In genomic region chr19:18650048-18650435, GRCh38 we compare ENCODE assay signal across 12 cellular contexts. TPM values are rescaled to one million over a fixed set of nuclear protein-coding genes. Genes with fewer than 3 reads are reported as not detected.
DNase-seq lines count a peak whose midpoint lies in the region; ATAC-seq, FAIRE-seq and TF ChIP-seq lines count a peak whose summit lies in the region.
"Had no signal": no experiment of that assay in that cellular context is flagged by ENCODE, and none has a peak within 500 bp of the region (broad histone marks: within the 10 kb centered on the region; RNA-seq: fewer than 3 reads in every experiment).

No MANE protein-coding gene starts in this region.

- peak overlapping the region; percentile 22 for H2AK9ac ChIP-seq in IMR-90 (replicated peaks; ENCODE audit: low read depth, low read length, poor library complexity)

- H4K20me1 ChIP-seq in IMR-90 (ENCODE audit: insufficient read depth, low read length) (peaks cover 34% of the 10 kb centered on the region), H1 (replicated peaks in 1 of 2; ENCODE audit: control insufficient read depth in 1 of 2, insufficient read depth in 2 of 2, low read length in 2 of 2) (peaks cover 5 to 44% of the 10 kb centered on the region in 2 experiments)

- H2AK5ac ChIP-seq in IMR-90 (ENCODE audit: low read depth, low read length) (peak overlapping the region; percentile 71), H1 (ENCODE audit: low read depth, low read length) (no peak overlapping the region)

- no peak for TF ChIP-seq POLR2A in IMR-90 (IDR thresholded peaks at IDR 0.05; ENCODE audit: low read depth, low read length)
- no peak for TF ChIP-seq POLR2A in H1 (IDR thresholded peaks at IDR 0.05; ENCODE audit: control extremely low read depth in 1 of 2, low read depth in 2 of 2, low read length in 2 of 2)
- TF ChIP-seq POLR2A in stomach (IDR thresholded peaks at IDR 0.05), result no peak

- ATAC-seq in IMR-90 (ENCODE audit: low read depth) (peak; percentile 64), HG03175 (IDR thresholded peaks at IDR 0.05; ENCODE audit: unreplicated experiment) (no peak)
- ATAC-seq: activated T-cell treated with anti-CD3 and anti-CD28 coated beads, Interleukin-2, amount 50 U/mL, for 72 hours had no signal

- H3K56ac ChIP-seq in IMR-90 (ENCODE audit: extremely low read depth, insufficient read depth, low read length), result peak overlapping the region; percentile 64
- no peak overlapping the region for H3K56ac ChIP-seq in H1 (replicated peaks; ENCODE audit: insufficient read length, low read depth, low read length)

- no peaks in the 10 kb centered on the region for H3K27me3 ChIP-seq in IMR-90 (ENCODE audit: control insufficient read depth, insufficient read depth, low read length)
- H3K27me3 ChIP-seq in H1 (replicated peaks in 1 of 4; ENCODE audit: control insufficient read depth in 3 of 4, extremely low read depth in 1 of 4, insufficient read depth in 3 of 4, low read length in 3 of 4), result no peaks in the 10 kb centered on the region
- no peaks in the 10 kb centered on the region for H3K27me3 ChIP-seq in stomach

- H3K79me2 ChIP-seq in H1 (ENCODE audit: control insufficient read depth in 1 of 2, insufficient read depth in 2 of 2, low read length in 2 of 2), result peaks cover 0 to 4% of the 10 kb centered on the region in 2 experiments; a peak in 1 of 4 replicates

- TF ChIP-seq CTCF in IMR-90 (conservative IDR thresholded peaks at IDR 0.05; ENCODE audit: low read depth, low read length), result no peak
- no peak for TF ChIP-seq CTCF in H1 (IDR thresholded peaks at IDR 0.05; ENCODE audit: control extremely low read depth in 1 of 3, insufficient read depth in 1 of 3, low read depth in 1 of 3, low read length in 3 of 3)
- TF ChIP-seq CTCF in stomach (IDR thresholded peaks at IDR 0.05), result no peak

- peak overlapping the region; percentile 59 for H3K18ac ChIP-seq in IMR-90 (ENCODE audit: low read depth, low read length)
- no peak overlapping the region for H3K18ac ChIP-seq in H1 (ENCODE audit: extremely low read depth, low read length)

- peak overlapping the region; percentile 45 for H3K14ac ChIP-seq in IMR-90 (replicated peaks; ENCODE audit: low read depth, low read length)
- H3K14ac ChIP-seq in H1 (ENCODE audit: insufficient read length), result no peak overlapping the region

- peak overlapping the region; percentile 39; the same call in 1 of the 2 replicates for H2BK12ac ChIP-seq in H1 (ENCODE audit: low read depth, low read length)

- H3K4me3 ChIP-seq in IMR-90 (ENCODE audit: insufficient read depth, low read depth, low read length) (no peak overlapping the region), H1 (ENCODE audit: extremely low read depth in 1 of 4, insufficient read depth in 2 of 4, low read depth in 3 of 4, low read length in 4 of 4) (no peak overlapping the region), stomach (peak overlapping the region in 3 of 4 donors; percentile 2 to 16 (median 3))

- H3K36me3 ChIP-seq in IMR-90 (ENCODE audit: control insufficient read depth, insufficient read depth, low read length) (no peaks in the 10 kb centered on the region), H1 (ENCODE audit: control insufficient read depth in 2 of 4, insufficient read depth in 4 of 4, low read length in 3 of 4) (no peaks in the 10 kb centered on the region), stomach (no peaks in the 10 kb centered on the region)

- H3K79me1 ChIP-seq in IMR-90 (ENCODE audit: low read depth in 1 of 2, low read length in 2 of 2) (peaks cover 22 to 61% of the 10 kb centered on the region in 2 experiments; a peak in 3 of 4 replicates), H1 (ENCODE audit: low read depth, low read length) (peaks cover 19% of the 10 kb centered on the region)

- WGBS in IMR-90 (ENCODE audit: extremely low coverage in 2 of 2, insufficient read length in 1 of 2), 2 experiments, result 5% methylated on average over 4 of the region's 15 CpGs; no CpG with 5 or more reads in 1 of the 2 experiments
- WGBS in H1 (ENCODE audit: extremely low coverage in 1 of 2, insufficient coverage in 1 of 2, insufficient read length in 1 of 2, insufficient replicate concordance in 2 of 2, low coverage in 1 of 2, low lambda C conversion rate in 2 of 2, missing lambda C conversion rate in 1 of 2), 2 experiments, result 84% methylated on average over 12 of the region's 15 CpGs; no CpG with 5 or more reads in 1 of the 2 experiments
- WGBS in stomach, 5 donors, result 30 to 70% (median 61%) methylated on average over 15 of the region's 15 CpGs

- H4K91ac ChIP-seq in IMR-90 (ENCODE audit: insufficient read depth, low read depth, low read length), result peak overlapping the region; percentile 83
- no peak overlapping the region for H4K91ac ChIP-seq in H1 (replicated peaks; ENCODE audit: insufficient read length, low read length)

- no TSS peak for BruUV-seq in IMR-90 (replicated peaks; lab: Mats Ljungman, UMichigan)

- H4K8ac ChIP-seq in IMR-90 (ENCODE audit: low read depth in 2 of 2, low read length in 2 of 2), result peak overlapping the region; percentile 20 to 83
- no peak overlapping the region for H4K8ac ChIP-seq in H1 (ENCODE audit: extremely low read depth, insufficient read depth, low read length)

- in situ Hi-C loops in IMR-90 (cut with MboI; ENCODE audit: low sequenced_read_pairs), result no loop called here

- H2BK120ac ChIP-seq in IMR-90 (ENCODE audit: low read depth, low read length) (peak overlapping the region; percentile 85), H1 (replicated peaks; ENCODE audit: low read depth, low read length) (no peak overlapping the region)

- CTCF ChIA-PET in IMR-90 (lab: Yijun Ruan, JAX) (no interaction called here), H1 (lab: Charles Lee; ENCODE audit: partially characterized antibody) (no interaction called here)

- peak overlapping the region; percentile 13; the same call in 1 of the 2 replicates for H4K5ac ChIP-seq in IMR-90 (ENCODE audit: low read depth, low read length)
- H4K5ac ChIP-seq in H1 (ENCODE audit: insufficient read length, low read depth, low read length), result no peak overlapping the region

- intact Hi-C loops in IMR-90 (cut with micrococcal nuclease), result loop anchor here (1.0 kb wide), 1 partner anchor 56 kb away; no protein-coding TSS in a partner anchor
- intact Hi-C loops in stomach (cut with DNase I; ENCODE audit: low total_unique reads), result no loop called here
- intact Hi-C loops in posterior cingulate gyrus (cut with DNase I), result no loop called here

- H3K4me2 ChIP-seq in IMR-90 (ENCODE audit: low read depth, low read length) (peak overlapping the region; percentile 58), H1 (ENCODE audit: insufficient read depth in 1 of 2, low read depth in 2 of 2, low read length in 2 of 2) (no peak overlapping the region)

- no peak for TF ChIP-seq RAD21 in IMR-90 (IDR thresholded peaks at IDR 0.05; ENCODE audit: low read length)
- no peak for TF ChIP-seq RAD21 in H1 (IDR thresholded peaks at IDR 0.05 in 1 of 2, conservative IDR thresholded peaks at IDR 0.05 in 1 of 2; ENCODE audit: low read depth in 2 of 2, low read length in 2 of 2)

- H3K23ac ChIP-seq in IMR-90 (ENCODE audit: low read depth, low read length), result peak overlapping the region; percentile 85
- no peak overlapping the region for H3K23ac ChIP-seq in H1 (ENCODE audit: insufficient read length)

- dilution Hi-C loops in IMR-90 (cut with HindIII; ENCODE audit: low sequenced_read_pairs, unreplicated experiment), result no loop called here

- H3K4ac ChIP-seq in IMR-90 (ENCODE audit: low read depth, low read length), result peak overlapping the region; percentile 90
- no peak overlapping the region for H3K4ac ChIP-seq in H1 (replicated peaks; ENCODE audit: insufficient read length, low read depth, low read length)

- H3K9me1 ChIP-seq in IMR-90 (ENCODE audit: insufficient read depth, low read length), result peaks cover 30% of the 10 kb centered on the region

- no peak for FAIRE-seq in H1 (lab: Jason Lieb, UNC)

- H3K9me3 ChIP-seq in IMR-90 (ENCODE audit: control insufficient read depth, insufficient read depth, low read length) (no peaks in the 10 kb centered on the region), H1 (ENCODE audit: insufficient read depth in 2 of 2, low read depth in 1 of 2, low read length in 1 of 2) (no peaks in the 10 kb centered on the region), stomach (no peaks in the 10 kb centered on the region)

- DNase-seq in IMR-90, result peak; percentile 61
- DNase-seq in H1 (ENCODE audit: low read depth in 1 of 2, low spot score in 2 of 2), result no peak
- peak; percentile 48 for DNase-seq in medulla oblongata (ENCODE audit: extremely low spot score)
- no peak for DNase-seq in stomach
- no peak for DNase-seq in NCI-H2107 treated with DMSO at 0.1 percent for 48 hours (lab: John Stamatoyannopoulos, UW; ENCODE audit: unreplicated experiment)
- no peak for DNase-seq in posterior cingulate gyrus
- DNase-seq in HUDEP-2 (lab: John Stamatoyannopoulos, UW; ENCODE audit: unreplicated experiment in 76 of 76), result no peak
- DNase-seq: activated T-cell treated with anti-CD3 and anti-CD28 coated beads, Interleukin-2, amount 50 U/mL, for 72 hours; DMS79; NCI-H1436; SW 1271 had no signal

- H2AFZ ChIP-seq in IMR-90 (replicated peaks; ENCODE audit: low read length, poor library complexity), result peak overlapping the region; percentile 84
- no peak overlapping the region for H2AFZ ChIP-seq in H1 (ENCODE audit: low read length)

- H2BK15ac ChIP-seq in IMR-90 (ENCODE audit: low read depth, low read length) (peak overlapping the region; percentile 55; the same call in 1 of the 3 replicates), H1 (ENCODE audit: low read length) (no peak overlapping the region)

- POLR2A ChIA-PET in IMR-90 (lab: Charles Lee; ENCODE audit: unreplicated experiment) (no interaction called here), H1 (lab: Charles Lee; ENCODE audit: partially characterized antibody) (interaction anchor here (1.2 kb wide), 1 partner anchor 58 kb away, joined by 3 read pairs; no protein-coding TSS in a partner anchor)

- peak overlapping the region; percentile 84 for H2BK20ac ChIP-seq in IMR-90 (ENCODE audit: low read depth, low read length)
- H2BK20ac ChIP-seq in H1 (ENCODE audit: low read length), result no peak overlapping the region

- H3K4me1 ChIP-seq in IMR-90 (ENCODE audit: control insufficient read depth, insufficient read depth, low read length) (peaks cover 37% of the 10 kb centered on the region), H1 (replicated peaks in 1 of 4; ENCODE audit: control insufficient read depth in 3 of 4, insufficient read depth in 4 of 4, low read length in 3 of 4) (peaks cover 0 to 17% (median 1%) of the 10 kb centered on the region in 4 experiments; a peak in 3 of 7 replicates), stomach (peaks cover 24 to 62% (median 41%) of the 10 kb centered on the region in 4 donors)

- TF ChIP-seq EP300 in H1 (IDR thresholded peaks at IDR 0.05; ENCODE audit: borderline replicate concordance in 1 of 2, low read depth in 2 of 2, low read length in 2 of 2), result no peak
- no peak for TF ChIP-seq EP300 in stomach (IDR thresholded peaks at IDR 0.05)

- peak overlapping the region; percentile 81 for H2BK5ac ChIP-seq in IMR-90 (ENCODE audit: low read depth, low read length, poor library complexity, severe bottlenecking)
- H2BK5ac ChIP-seq in H1 (ENCODE audit: low read depth, low read length), result no peak overlapping the region

- peaks cover 13% of the 10 kb centered on the region; the same call in 1 of the 2 replicates for H3K23me2 ChIP-seq in H1 (ENCODE audit: low read depth, low read length)

- H3K27ac ChIP-seq in IMR-90 (ENCODE audit: insufficient read depth, low read length) (peak overlapping the region; percentile 71), H1 (ENCODE audit: low read depth, low read length) (no peak overlapping the region), stomach (peak overlapping the region; percentile 53 to 89 (median 79))

- H3K9ac ChIP-seq in IMR-90 (ENCODE audit: low read depth, low read length) (peak overlapping the region; percentile 19; the same call in 1 of the 2 replicates), H1 (replicated peaks in 1 of 4; ENCODE audit: extremely low read depth in 1 of 4, low read depth in 3 of 4, low read length in 3 of 4) (no peak overlapping the region)

RNA-seq across cellular contexts. Expression of gene KLHL26, which starts 13.2 kb away (rescaled TPM):
- total RNA-seq in IMR-90 (2012; rRNA removed) (0.28 and 2.2 TPM in 2 replicates), stomach (10 to 100 TPM in 2 of 5 donors, 1 to 10 TPM in 3; 1.2 to 45.1 (median 7.0) TPM)
- polyA plus RNA-seq in IMR-90 (2012; rRNA removed) (4.7 and 5.8 TPM in 2 replicates), H1 (2011; rRNA removed) (2.2 and 6.7 TPM in 2 replicates), stomach (1 to 10 TPM; 3.2 to 4.4 (median 3.7) TPM)
- polyA plus RNA-seq in IMR-90 (2012; cell fraction: cytosol; rRNA removed), result 1.9 and 3.3 TPM in 2 replicates
- polyA plus RNA-seq in IMR-90 (2012; cell fraction: nucleus; rRNA removed; ENCODE audit: low replicate concordance), result 2.6 and 6.8 TPM in 2 replicates
- 8.8 and 9.0 TPM in 2 replicates for total RNA-seq in H1 (2021; fragmentation: NEBNext Ultra II Directional; extraction: Animal tissue kit (Norgen Biotek cat#: 25700))
- polyA plus RNA-seq in H1 (2011; cell fraction: cytosol; rRNA removed), result 5.5 TPM
- 6.8 TPM for polyA plus RNA-seq in H1 (2011; cell fraction: nucleus; rRNA removed)
- 4.9 to 9.1 TPM (median 6.0 TPM) in 4 replicates for polyA plus RNA-seq in H1 (2012, experiment 1 of 2)
- polyA plus RNA-seq in H1 (2012, experiment 2 of 2), result 5.2 TPM
- polyA plus RNA-seq in H1 (2013, experiment 1 of 2), result 4.2 TPM
- polyA plus RNA-seq in H1 (2013, experiment 2 of 2), result 4.0 TPM
- 6.3 and 8.8 TPM in 2 replicates for polyA minus RNA-seq in H1 (2011; rRNA and poly(A)+ RNA removed)
- 11.4 TPM for polyA minus RNA-seq in H1 (2011; cell fraction: cytosol; rRNA and poly(A)+ RNA removed)
- polyA minus RNA-seq in H1 (2011; cell fraction: nucleus; rRNA and poly(A)+ RNA removed), result 3.9 TPM

RNA-seq across cellular contexts. Expression of gene CRTC1, which starts 33.4 kb away (rescaled TPM):
- total RNA-seq in IMR-90 (2012; rRNA removed), result 0.18 and 0.28 TPM in 2 replicates
- polyA plus RNA-seq in IMR-90 (2012; rRNA removed), result 5.7 and 6.5 TPM in 2 replicates
- 3.1 and 6.8 TPM in 2 replicates for polyA plus RNA-seq in IMR-90 (2012; cell fraction: cytosol; rRNA removed)
- 28.3 and 53.7 TPM in 2 replicates for polyA plus RNA-seq in IMR-90 (2012; cell fraction: nucleus; rRNA removed; ENCODE audit: low replicate concordance)
- total RNA-seq in H1 (2021; fragmentation: NEBNext Ultra II Directional; extraction: Animal tissue kit (Norgen Biotek cat#: 25700)), result 8.5 TPM in 2 replicates
- polyA plus RNA-seq in H1 (2011; rRNA removed), result 2.9 and 6.5 TPM in 2 replicates
- 2.7 TPM for polyA plus RNA-seq in H1 (2011; cell fraction: cytosol; rRNA removed)
- polyA plus RNA-seq in H1 (2011; cell fraction: nucleus; rRNA removed), result 18.3 TPM
- polyA plus RNA-seq in H1 (2012, experiment 1 of 2), result 4.4 to 9.8 TPM (median 8.1 TPM) in 4 replicates
- polyA plus RNA-seq in H1 (2012, experiment 2 of 2), result 4.9 TPM
- 8.8 TPM for polyA plus RNA-seq in H1 (2013, experiment 1 of 2)
- polyA plus RNA-seq in H1 (2013, experiment 2 of 2), result 7.7 TPM
- polyA minus RNA-seq in H1 (2011; rRNA and poly(A)+ RNA removed), result 0.71 and 1.8 TPM in 2 replicates
- polyA minus RNA-seq in H1 (2011; cell fraction: cytosol; rRNA and poly(A)+ RNA removed), result 4.7 TPM
- polyA minus RNA-seq in H1 (2011; cell fraction: nucleus; rRNA and poly(A)+ RNA removed), result 6.3 TPM
- 10 to 100 TPM in 1 of 5 donors, 1 to 10 TPM in 3, not detected in 1; 4.2 to 28.0 (median 4.7) TPM for total RNA-seq in stomach
- 1 to 10 TPM; 4.6 to 8.4 (median 4.6) TPM for polyA plus RNA-seq in stomach

RNA-seq across cellular contexts. Expression of gene TMEM59L, which starts 37.4 kb away (rescaled TPM):
- total RNA-seq in IMR-90 (2012; rRNA removed) (under 0.01 and 0.28 TPM in 2 replicates), stomach (1 to 10 TPM in 2 of 5 donors, not detected in 3; 1.8 to 4.7 TPM)
- polyA plus RNA-seq in IMR-90 (2012; rRNA removed) (5.9 and 6.1 TPM in 2 replicates), H1 (2011; rRNA removed) (4.0 and 10.4 TPM in 2 replicates), stomach (1 to 10 TPM in 1 of 3 donors, under 1 TPM in 1, not detected in 1; 0.25 to 3.7 TPM)
- polyA plus RNA-seq in IMR-90 (2012; cell fraction: cytosol; rRNA removed), result 5.6 and 9.7 TPM in 2 replicates
- 21.2 and 55.5 TPM in 2 replicates for polyA plus RNA-seq in IMR-90 (2012; cell fraction: nucleus; rRNA removed; ENCODE audit: low replicate concordance)
- total RNA-seq in H1 (2021; fragmentation: NEBNext Ultra II Directional; extraction: Animal tissue kit (Norgen Biotek cat#: 25700)), result 8.6 and 12.2 TPM in 2 replicates
- polyA plus RNA-seq in H1 (2011; cell fraction: cytosol; rRNA removed), result 6.1 TPM
- 34.5 TPM for polyA plus RNA-seq in H1 (2011; cell fraction: nucleus; rRNA removed)
- polyA plus RNA-seq in H1 (2012, experiment 1 of 2), result 5.8 to 11.5 TPM (median 11.1 TPM) in 4 replicates
- polyA plus RNA-seq in H1 (2012, experiment 2 of 2), result 10.7 TPM
- polyA plus RNA-seq in H1 (2013, experiment 1 of 2), result 37.3 TPM
- polyA plus RNA-seq in H1 (2013, experiment 2 of 2), result 37.3 TPM
- 0.56 and 0.82 TPM in 2 replicates for polyA minus RNA-seq in H1 (2011; rRNA and poly(A)+ RNA removed)
- polyA minus RNA-seq in H1 (2011; cell fraction: cytosol; rRNA and poly(A)+ RNA removed), result 9.2 TPM
- 5.0 TPM for polyA minus RNA-seq in H1 (2011; cell fraction: nucleus; rRNA and poly(A)+ RNA removed)

RNA-seq across cellular contexts. Expression of gene CRLF1, which starts 43.4 kb away (rescaled TPM):
- total RNA-seq in IMR-90 (2012; rRNA removed) (0.18 and 0.28 TPM in 2 replicates), stomach (10 to 100 TPM in 1 of 5 donors, 1 to 10 TPM in 3, not detected in 1; 2.6 to 12.6 (median 5.6) TPM)
- polyA plus RNA-seq in IMR-90 (2012; rRNA removed) (3.0 and 3.1 TPM in 2 replicates), H1 (2011; rRNA removed) (7.2 and 19.2 TPM in 2 replicates), stomach (10 to 100 TPM; 12.3 to 15.9 (median 14.2) TPM)
- polyA plus RNA-seq in IMR-90 (2012; cell fraction: cytosol; rRNA removed), result 3.2 TPM in 2 replicates
- 0.38 and 2.1 TPM in 2 replicates for polyA plus RNA-seq in IMR-90 (2012; cell fraction: nucleus; rRNA removed; ENCODE audit: low replicate concordance)
- 9.5 and 10.3 TPM in 2 replicates for total RNA-seq in H1 (2021; fragmentation: NEBNext Ultra II Directional; extraction: Animal tissue kit (Norgen Biotek cat#: 25700))
- 10.3 TPM for polyA plus RNA-seq in H1 (2011; cell fraction: cytosol; rRNA removed)
- 15.8 TPM for polyA plus RNA-seq in H1 (2011; cell fraction: nucleus; rRNA removed)
- polyA plus RNA-seq in H1 (2012, experiment 1 of 2), result 5.8 to 11.1 TPM (median 9.9 TPM) in 4 replicates
- polyA plus RNA-seq in H1 (2012, experiment 2 of 2), result 10.1 TPM
- 46.8 TPM for polyA plus RNA-seq in H1 (2013, experiment 1 of 2)
- polyA plus RNA-seq in H1 (2013, experiment 2 of 2), result 48.9 TPM
- polyA minus RNA-seq in H1 (2011; rRNA and poly(A)+ RNA removed), result 0.68 and 2.1 TPM in 2 replicates
- 7.1 TPM for polyA minus RNA-seq in H1 (2011; cell fraction: cytosol; rRNA and poly(A)+ RNA removed)
- polyA minus RNA-seq in H1 (2011; cell fraction: nucleus; rRNA and poly(A)+ RNA removed), result 2.5 TPM
- total RNA-seq: activated T-cell treated with anti-CD3 and anti-CD28 coated beads, Interleukin-2, amount 50 U/mL, for 72 hours had no signal

Comparison
In these comparisons a context has a peak if more than half of its experiments do, and no peak if none do; other contexts are left out.
1. DNase-seq: peak in IMR-90 (single experiment) and medulla oblongata (single experiment); none in H1 (0 of 2), stomach (single experiment), NCI-H2107 treated with DMSO at 0.1 percent for 48 hours (single experiment), posterior cingulate gyrus (0 of 10) and HUDEP-2 (0 of 76).
2. H3K4me3 ChIP-seq: peak in stomach (3 of 4); none in IMR-90 (single experiment) and H1 (0 of 4).